Comparison of ENCODE assay signal across 29 cellular contexts in the genomic region with DNA sequence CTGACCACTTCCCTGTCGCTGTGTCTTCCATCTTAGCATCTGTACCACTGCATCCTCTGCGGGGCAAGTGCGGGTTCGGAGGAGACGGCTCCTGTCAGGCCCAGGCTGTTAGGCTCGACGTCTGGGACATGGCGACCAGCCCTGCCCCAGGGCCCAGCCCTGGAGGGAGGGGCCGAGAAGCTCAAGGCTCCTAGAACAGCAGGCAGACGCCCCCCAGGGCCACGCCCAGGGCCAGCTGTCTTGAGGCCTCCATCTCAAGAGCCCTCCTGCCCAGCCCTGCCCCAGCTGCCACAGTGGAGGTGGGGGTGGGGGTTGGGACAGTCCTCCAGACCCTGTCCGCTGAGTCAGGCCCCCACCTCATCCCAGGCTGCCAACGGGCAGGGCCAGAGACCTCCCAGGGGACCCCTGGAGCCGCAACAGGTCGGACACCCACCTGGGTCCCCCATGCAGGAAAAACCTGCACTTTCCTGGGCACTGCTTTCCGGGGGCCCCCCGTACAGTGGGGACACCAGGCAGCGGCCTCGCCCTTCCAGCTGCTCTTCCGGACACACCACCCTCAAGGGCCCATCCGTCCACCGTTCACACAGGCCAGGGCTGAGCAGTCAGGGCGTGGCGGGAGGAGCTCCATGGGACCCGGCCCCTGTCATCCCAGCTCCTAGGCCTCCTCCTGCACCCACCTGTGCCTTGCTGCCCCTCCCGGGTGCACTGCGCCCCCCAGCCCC.
DNase-seq lines count a peak whose midpoint lies in the region; ATAC-seq, FAIRE-seq and TF ChIP-seq lines count a peak whose summit lies in the region.
"Had no signal": no experiment of that assay in that cellular context is flagged by ENCODE, and none has a peak within 500 bp of the region (broad histone marks: within the 10 kb centered on the region; RNA-seq: fewer than 3 reads in every experiment).

No MANE protein-coding gene starts in this region.

- H2AFZ ChIP-seq in HepG2 (ENCODE audit: low read length) = no peak overlapping the region
- H2AFZ ChIP-seq: PC-9 had no signal

- H3K27me3 Mint-ChIP-seq in chondrocyte (ENCODE audit: low read depth) = peaks cover 2% of the 10 kb centered on the region

- no peak for TF ChIP-seq POLR2A in right lobe of liver (IDR thresholded peaks at IDR 0.05)
- TF ChIP-seq POLR2A in HepG2 (IDR thresholded peaks at IDR 0.05; ENCODE audit: insufficient read depth in 1 of 2, low read depth in 2 of 2, low read length in 2 of 2) = no peak

- whole genome bisulfite sequencing in right lobe of liver (ENCODE audit: insufficient coverage, low coverage, low lambda C conversion rate, missing lambda C conversion rate) = 95% methylated on average over 2 of the region's 27 CpGs
- 81% methylated on average over 4 of the region's 27 CpGs for WGBS in HepG2 (ENCODE audit: low lambda C conversion rate)
- WGBS in aorta, 2 donors = 80 to 82% methylated on average over 13 to 27 of the region's 27 CpGs

- in situ Hi-C loops in HepG2 (cut with HindIII; ENCODE audit: extremely low pct_ligation_motif_present, low pct_unique_long_range_greater_than_20kb) = no loop called here

- no peak overlapping the region for H3K27ac Mint-ChIP-seq in chondrocyte (ENCODE audit: unreplicated experiment)

- H4K20me1 ChIP-seq in HepG2 (ENCODE audit: insufficient read depth, low read length) = 0 out of 2 replicates have a peak, but pooled peaks cover 3% of the 10 kb centered on the region

- no peak overlapping the region for H3K4me3 ChIP-seq in right lobe of liver
- H3K4me3 ChIP-seq in HepG2 (replicated peaks in 1 of 3; ENCODE audit: insufficient read depth in 1 of 3, low read depth in 2 of 3, low read length in 3 of 3) = no peak overlapping the region
- no peak overlapping the region for H3K4me3 ChIP-seq in aorta (ENCODE audit: low read length in 2 of 2)
- H3K4me3 ChIP-seq: colonic mucosa, heart right ventricle, PC-9, upper lobe of left lung had no signal

- TF ChIP-seq EP300 in HepG2 (IDR thresholded peaks at IDR 0.05; ENCODE audit: low read depth in 2 of 2, low read length in 2 of 2) (no peak), HepG2 (CRISPR knock-in tag; IDR thresholded peaks at IDR 0.05; ENCODE audit: borderline replicate concordance) (no peak)

- no peak overlapping the region for H3K4me2 ChIP-seq in HepG2 (ENCODE audit: low read depth, low read length)
- H3K4me2 ChIP-seq: PC-9 had no signal

- H3K27ac ChIP-seq in right lobe of liver = no peak overlapping the region
- H3K27ac ChIP-seq in HepG2 (ENCODE audit: extremely low read length, insufficient read depth, low read length) = no peak overlapping the region
- no peak overlapping the region for H3K27ac ChIP-seq in aorta (ENCODE audit: low read depth in 1 of 2, low read length in 2 of 2)
- H3K27ac ChIP-seq: colonic mucosa, heart right ventricle, PC-9, upper lobe of left lung had no signal

- TF ChIP-seq RAD21 in HepG2 (CRISPR knock-in tag; IDR thresholded peaks at IDR 0.05) = no peak

- no peak for ATAC-seq in right lobe of liver
- no peak for ATAC-seq in HepG2
- no peak for ATAC-seq in aorta (ENCODE audit: low FRiP score)
- ATAC-seq: heart right ventricle, left colon had no signal

- DNase-seq in right lobe of liver (peak in 2 of 3 donors; percentile 9 to 41), HepG2 (ENCODE audit: low spot score) (no peak), chondrocyte (ENCODE audit: low spot score) (peak; percentile 91), myocyte (ENCODE audit: low read depth) (peak; percentile 28), aorta (peak; percentile 39 to 67), GM10248 (ENCODE audit: extremely low spot score) (no peak), GOT3 (lab: John Stamatoyannopoulos, UW) (no peak), hippocampal formation (lab: John Stamatoyannopoulos, UW) (no peak)
- DNase-seq: ACHN; activated CD4-positive, alpha-beta T cell treated with anti-CD3 and anti-CD28 coated beads, Interleukin-2, amount 50 U/mL, for 1 hour; activated naive CD4-positive, alpha-beta T cell treated with anti-CD3 and anti-CD28 coated beads, Interleukin-2, amount 50 U/mL, for 16 hours; amygdala; C1 segment of cervical spinal cord; colonic mucosa; effector CD8-positive, alpha-beta T cell; left colon; mesendoderm; NCI-H146; NCI-H2107; NK-92 treated with Interleukin-12 subunit alpha and Interleukin-12 subunit beta, amount 100 ng/mL, for 24 hours; occipital lobe; PC-9; SHP77 treated with DMSO at 0.1 percent for 48 hours; stimulated activated CD4-positive, alpha-beta T cell treated with anti-CD3 and anti-CD28 coated beads, Interleukin-2, amount 100 ng/mL, for 48 hours; substantia nigra had no signal

- H3K36me3 ChIP-seq in right lobe of liver (no peaks in the 10 kb centered on the region), HepG2 (replicated peaks in 1 of 2; ENCODE audit: control insufficient read depth in 1 of 2, insufficient read depth in 2 of 2, low read length in 2 of 2) (no peaks in the 10 kb centered on the region), aorta (ENCODE audit: control insufficient read depth in 1 of 2, insufficient read depth in 2 of 2, low read length in 1 of 2) (no peaks in the 10 kb centered on the region)
- H3K36me3 ChIP-seq: colonic mucosa, heart right ventricle, upper lobe of left lung had no signal

- no peak overlapping the region for H3K4me3 Mint-ChIP-seq in chondrocyte (ENCODE audit: unreplicated experiment)
- H3K4me3 Mint-ChIP-seq: WTC11 had no signal

- H3K9me3 ChIP-seq in right lobe of liver = no peaks in the 10 kb centered on the region
- no peaks in the 10 kb centered on the region for H3K9me3 ChIP-seq in HepG2 (ENCODE audit: low read length)
- H3K9me3 ChIP-seq in aorta (ENCODE audit: control insufficient read depth, low read length) = no peaks in the 10 kb centered on the region
- H3K9me3 ChIP-seq: colonic mucosa, heart right ventricle, upper lobe of left lung had no signal

- no peaks in the 10 kb centered on the region for H3K79me2 ChIP-seq in HepG2 (ENCODE audit: insufficient read depth, low read length)

- no peaks in the 10 kb centered on the region for H3K9me3 Mint-ChIP-seq in chondrocyte (ENCODE audit: low read depth)
- H3K9me3 Mint-ChIP-seq: WTC11 had no signal

- no peak overlapping the region for H3K9ac ChIP-seq in HepG2 (ENCODE audit: insufficient read depth, low read depth, low read length)

- no peaks in the 10 kb centered on the region for H3K36me3 Mint-ChIP-seq in chondrocyte (ENCODE audit: low read depth)
- H3K36me3 Mint-ChIP-seq: WTC11 had no signal

- POLR2A ChIA-PET in HepG2 (lab: Yijun Ruan, JAX) (no interaction called here), GM10248 (lab: Yijun Ruan, JAX) (no interaction called here)

- FAIRE-seq in HepG2 (lab: Jason Lieb, UNC) = no peak
- FAIRE-seq: bronchial epithelial cell had no signal

- TF ChIP-seq CTCF in right lobe of liver (IDR thresholded peaks at IDR 0.05) (no peak), HepG2 (CRISPR knock-in tag; IDR thresholded peaks at IDR 0.05) (no peak), chondrocyte (IDR thresholded peaks at IDR 0.05) (no peak), GM10248 (IDR thresholded peaks at IDR 0.05; ENCODE audit: control extremely low read depth, extremely low read depth, low read depth, missing control alignments) (no peak)

- no peaks in the 10 kb centered on the region for H3K27me3 ChIP-seq in right lobe of liver
- peaks cover 17 to 62% of the 10 kb centered on the region in 2 experiments; a peak in 4 of 5 replicates for H3K27me3 ChIP-seq in HepG2 (ENCODE audit: control insufficient read depth in 1 of 2, insufficient read depth in 2 of 2, low read length in 2 of 2)
- peaks cover 0 to 2% of the 10 kb centered on the region in 2 donors for H3K27me3 ChIP-seq in aorta (ENCODE audit: control insufficient read depth in 1 of 2, insufficient read depth in 2 of 2, low read length in 1 of 2)
- H3K27me3 ChIP-seq: colonic mucosa, upper lobe of left lung had no signal

- intact Hi-C loops in right lobe of liver (cut with DNase I) = no loop called here
- intact Hi-C loops in HepG2 (cut with micrococcal nuclease; ENCODE audit: unreplicated experiment) = no loop called here
- intact Hi-C loops in aorta (cut with DNase I) = no loop called here

- H3K4me1 ChIP-seq in right lobe of liver (no peaks in the 10 kb centered on the region), HepG2 (ENCODE audit: insufficient read depth, low read length) (no peaks in the 10 kb centered on the region), aorta (ENCODE audit: control insufficient read depth in 1 of 2, insufficient read depth in 2 of 2, low read length in 2 of 2) (no peaks in the 10 kb centered on the region)
- H3K4me1 ChIP-seq: colonic mucosa, heart right ventricle had no signal

- CTCF ChIA-PET in HepG2 (lab: Yijun Ruan, JAX; ENCODE audit: low intra/inter-chr PET ratio, low total read pairs) (no interaction called here), GM10248 (lab: Yijun Ruan, JAX) (no interaction called here)

- H3K4me1 Mint-ChIP-seq in chondrocyte (ENCODE audit: low read depth) = peaks cover 3% of the 10 kb centered on the region

- no TSS peak for BruUV-seq in HepG2 (replicated peaks; lab: Mats Ljungman, UMichigan)

TF ChIP-seq in HepG2, 621 proteins besides CTCF, POLR2A, EP300 and RAD21:
- TF ChIP-seq ZSCAN31 (CRISPR knock-in tag; IDR thresholded peaks at IDR 0.05; ENCODE audit: low read depth) (no peak), REL (CRISPR knock-in tag; conservative IDR thresholded peaks at IDR 0.05) (no peak)
TF ChIP-seq in HepG2: peak in this region for 0.

Comparison
In these comparisons a context has a peak if more than half of its experiments do, and no peak if none do; other contexts are left out.
1. DNase-seq: peak in right lobe of liver (2 of 3), chondrocyte (single experiment), myocyte (single experiment) and aorta (2 of 2); none in HepG2 (single experiment), GM10248 (single experiment), GOT3 (single experiment) and hippocampal formation (0 of 2).